ENCODE assay signal across 8 cellular contexts in the genomic region with DNA sequence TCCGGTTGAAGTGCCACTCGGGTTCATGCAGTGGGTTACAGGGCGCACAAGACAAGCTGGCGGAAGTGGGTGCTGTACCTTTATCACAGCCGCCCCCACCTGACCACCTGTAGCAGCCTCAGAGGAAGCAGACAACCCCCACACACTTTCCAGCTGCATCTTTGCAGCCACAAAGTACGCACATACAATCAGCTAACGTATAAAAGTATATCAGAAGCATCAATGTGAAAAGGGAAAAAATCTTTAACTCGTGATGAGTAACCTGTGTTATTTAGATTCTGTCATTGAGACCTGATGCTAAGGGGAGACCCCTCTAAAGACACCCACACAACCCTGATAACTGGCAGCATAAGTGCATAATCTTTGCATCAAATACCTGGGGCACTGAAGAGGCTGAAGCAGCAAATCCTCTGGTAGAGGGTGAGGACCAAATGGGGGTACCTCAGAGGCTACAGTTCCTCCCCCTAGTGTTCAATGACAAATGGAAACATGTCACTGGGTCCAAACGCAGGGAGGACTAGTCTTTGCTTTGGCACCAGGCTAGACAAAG. TPM values are rescaled to one million over a fixed set of nuclear protein-coding genes. Genes with fewer than 3 reads are reported as not detected.
DNase-seq lines count a peak whose midpoint lies in the region; ATAC-seq and TF ChIP-seq lines count a peak whose summit lies in the region.

No MANE protein-coding gene starts in this region.

- no TSS peak for BruUV-seq in mammary epithelial cell (replicated peaks; lab: Mats Ljungman, UMichigan)

- CTCF ChIA-PET in T-cell (lab: Charles Lee) (interaction anchor here (0.7 to 2.3 kb wide), 16 partner anchors 9 to 334 kb away, joined by 3 to 16 read pairs (median 4); partner anchors contain the start of gene BACH2 (in 1 of the 2)), mammary epithelial cell (lab: Charles Lee; ENCODE audit: low non-redundant PET) (no interaction called here)

- no peak for TF ChIP-seq EP300 in suprapubic skin (IDR thresholded peaks at IDR 0.05)

- H3K27me3 ChIP-seq in BLaER1: no peaks in the 10 kb centered on the region
- no peaks in the 10 kb centered on the region for H3K27me3 ChIP-seq in spleen (replicated peaks in 1 of 7)
- no peaks in the 10 kb centered on the region for H3K27me3 ChIP-seq in mammary epithelial cell (ENCODE audit: insufficient read depth, low read length)
- H3K27me3 ChIP-seq in suprapubic skin: no peaks in the 10 kb centered on the region

- H3K4me3 ChIP-seq in BLaER1 (no peak overlapping the region), spleen (no peak overlapping the region), mammary epithelial cell (replicated peaks in 1 of 3; ENCODE audit: insufficient read depth in 1 of 3, low read depth in 2 of 3, low read length in 3 of 3) (no peak overlapping the region), suprapubic skin (no peak overlapping the region)

- in situ Hi-C loops in mammary epithelial cell (cut with MboI; ENCODE audit: low sequenced_read_pairs in 2 of 2): loop anchor here in 1 of 2 donors (25.0 kb wide), 1 partner anchor 287 kb away; no protein-coding TSS in a partner anchor

- WGBS in spleen, 5 donors: 40 to 66% (median 49%) methylated on average over 9 of the region's 9 CpGs
- WGBS in mammary epithelial cell (ENCODE audit: low coverage, missing lambda C conversion rate): 90% methylated on average over 9 of the region's 9 CpGs
- WGBS in suprapubic skin: 79% methylated on average over 9 of the region's 9 CpGs

- DNase-seq in T-cell: peak; percentile 54 to 99 (median 93)
- peak; percentile 89 for DNase-seq in activated gamma-delta T cell treated with Interleukin-2 at 50 U/mL for 16 hours
- DNase-seq in spleen: peak; percentile 92
- no peak for DNase-seq in mammary epithelial cell
- DNase-seq in suprapubic skin (ENCODE audit: low spot score in 2 of 2): no peak

- H3K4me2 ChIP-seq in BLaER1 (peak overlapping the region; percentile 17; the same call in 1 of the 2 replicates), mammary epithelial cell (ENCODE audit: insufficient read depth, low read depth, low read length) (no peak overlapping the region)

- intact Hi-C loops in spleen (cut with DNase I; ENCODE audit: low total_unique reads): no loop called here
- intact Hi-C loops in mammary epithelial cell (cut with micrococcal nuclease): no loop called here

- H3K27ac Mint-ChIP-seq in T-cell: peak overlapping the region; percentile 95 to 98

- peak in 2 of 11 experiments; percentile 9 to 20 for TF ChIP-seq CTCF in spleen (IDR thresholded peaks at IDR 0.05 in 8 of 11, conservative IDR thresholded peaks at IDR 0.05 in 3 of 11)
- TF ChIP-seq CTCF in mammary epithelial cell (conservative IDR thresholded peaks at IDR 0.05 in 1 of 2, IDR thresholded peaks at IDR 0.05 in 1 of 2; ENCODE audit: extremely low read depth in 1 of 2, insufficient read depth in 1 of 2, low read depth in 1 of 2, low read length in 2 of 2): no peak
- TF ChIP-seq CTCF in suprapubic skin (IDR thresholded peaks at IDR 0.05): no peak

- ATAC-seq in T-cell (replicated peaks in 1 of 4) (peak; percentile 87 to 99 (median 98)), HG03175 (IDR thresholded peaks at IDR 0.05; ENCODE audit: unreplicated experiment) (no peak), GM18505 (IDR thresholded peaks at IDR 0.05; ENCODE audit: unreplicated experiment) (no peak)

- H3K79me2 ChIP-seq in mammary epithelial cell (ENCODE audit: insufficient read depth, low read length): no peaks in the 10 kb centered on the region

- no peak overlapping the region for H2AFZ ChIP-seq in mammary epithelial cell (ENCODE audit: low read depth, low read length)

- H3K36me3 Mint-ChIP-seq in T-cell: peaks cover 26% of the 10 kb centered on the region

- H3K9me3 ChIP-seq in BLaER1 (peaks cover 25% of the 10 kb centered on the region), spleen (no peaks in the 10 kb centered on the region), mammary epithelial cell (replicated peaks; ENCODE audit: insufficient read depth, low read length) (no peaks in the 10 kb centered on the region), suprapubic skin (no peaks in the 10 kb centered on the region)

- H3K27ac ChIP-seq in BLaER1 (no peak overlapping the region), spleen (peak overlapping the region; percentile 11 to 84 (median 59)), mammary epithelial cell (ENCODE audit: insufficient read depth, low read depth, low read length) (no peak overlapping the region), suprapubic skin (no peak overlapping the region)

- TF ChIP-seq POLR2A in spleen (IDR thresholded peaks at IDR 0.05) (no peak), GM18505 (IDR thresholded peaks at IDR 0.05; ENCODE audit: borderline replicate concordance, extremely low read depth, insufficient read depth, insufficient read length) (no peak), suprapubic skin (IDR thresholded peaks at IDR 0.05) (no peak)

- H3K4me3 Mint-ChIP-seq in T-cell: peak overlapping the region; percentile 63 to 74 (median 71)

- H3K4me1 ChIP-seq in BLaER1: peaks cover 17% of the 10 kb centered on the region
- peaks cover 6 to 76% (median 30%) of the 10 kb centered on the region in 6 donors for H3K4me1 ChIP-seq in spleen
- no peaks in the 10 kb centered on the region for H3K4me1 ChIP-seq in mammary epithelial cell (ENCODE audit: insufficient read depth, low read length)
- no peaks in the 10 kb centered on the region for H3K4me1 ChIP-seq in suprapubic skin

- H3K27me3 Mint-ChIP-seq in T-cell: no peaks in the 10 kb centered on the region

- dilution Hi-C loops in mammary epithelial cell (cut with HindIII; ENCODE audit: low sequenced_read_pairs): loop anchor here (25.0 kb wide), 2 partner anchors 87 to 312 kb away; no protein-coding TSS in a partner anchor

- H3K36me3 ChIP-seq in BLaER1: peaks cover 35% of the 10 kb centered on the region
- peaks cover 0 to 7% (median 0%) of the 10 kb centered on the region in 6 donors for H3K36me3 ChIP-seq in spleen
- no peaks in the 10 kb centered on the region for H3K36me3 ChIP-seq in mammary epithelial cell (ENCODE audit: insufficient read depth, low read length)
- H3K36me3 ChIP-seq in suprapubic skin: no peaks in the 10 kb centered on the region

- H4K20me1 ChIP-seq in BLaER1: peaks cover 100% of the 10 kb centered on the region
- no peaks in the 10 kb centered on the region for H4K20me1 ChIP-seq in mammary epithelial cell (ENCODE audit: insufficient read depth, low read length)

- POLR2A ChIA-PET in T-cell (lab: Charles Lee): interaction anchor here (0.5 to 2.7 kb wide), 14 partner anchors 10 to 196 kb away, joined by 3 to 43 read pairs (median 4); partner anchors contain the start of gene BACH2 (in 1 of the 2)

- peaks cover 0 to 6% (median 0%) of the 10 kb centered on the region in 3 donors for H3K9me3 Mint-ChIP-seq in T-cell

- H3K9ac ChIP-seq in BLaER1 (no peak overlapping the region), mammary epithelial cell (ENCODE audit: insufficient read depth, low read length) (no peak overlapping the region)

- H3K4me1 Mint-ChIP-seq in T-cell: peaks cover 90 to 93% (median 91%) of the 10 kb centered on the region in 3 donors

RNA-seq across cellular contexts. Expression of gene BACH2, which starts 22.1 kb away (rescaled TPM):
- total RNA-seq in T-cell (100 to 1,000 TPM in 2 of 5 donors, 10 to 100 TPM in 3; 81.9 to 196 (median 96.7) TPM), spleen (10 to 100 TPM; 18.1 to 53.8 (median 44.1) TPM), mammary epithelial cell (1 to 10 TPM; 3.6 to 4.5 TPM), suprapubic skin (10 to 100 TPM in 2 of 4 donors, 1 to 10 TPM in 2; 8.5 to 20.0 (median 13.3) TPM)
- polyA plus RNA-seq in spleen (1 to 10 TPM; 3.0 to 4.9 (median 3.4) TPM), mammary epithelial cell (0.52 TPM)
- polyA minus RNA-seq in mammary epithelial cell: 0.57 TPM

Comparison
In these comparisons a context has a peak if more than half of its experiments do, and no peak if none do; other contexts are left out.
1. H3K27ac ChIP-seq: peak in spleen (8 of 8); none in BLaER1 (single experiment), mammary epithelial cell (single experiment) and suprapubic skin (single experiment).
2. ATAC-seq: peak in T-cell (4 of 4); none in HG03175 (single experiment) and GM18505 (single experiment).
3. DNase-seq: peak in T-cell (34 of 34), activated gamma-delta T cell treated with Interleukin-2 at 50 U/mL for 16 hours (single experiment) and spleen (single experiment); none in mammary epithelial cell (single experiment) and suprapubic skin (0 of 2).